9 cellular contexts compared by ENCODE assay signal in genomic region chr7:88789480-88790064, GRCh38. TPM values are rescaled to one million over a fixed set of nuclear protein-coding genes. Genes with fewer than 3 reads are reported as not detected.
DNase-seq lines count a peak whose midpoint lies in the region; ATAC-seq and FAIRE-seq lines count a peak whose summit lies in the region.
"Had no signal": no experiment of that assay in that cellular context is flagged by ENCODE, and none has a peak within 500 bp of the region (broad histone marks: within the 10 kb centered on the region; RNA-seq: fewer than 3 reads in every experiment).

No MANE protein-coding gene starts in this region.

- FAIRE-seq in frontal cortex (lab: Jason Lieb, UNC) = no peak

- WGBS in GM23248 (ENCODE audit: low coverage in 1 of 2, low lambda C conversion rate in 2 of 2, missing lambda C conversion rate in 2 of 2), 2 experiments = 42 to 44% methylated on average over 2 of the region's 2 CpGs

- no peaks in the 10 kb centered on the region for H4K20me1 ChIP-seq in GM23248 (ENCODE audit: insufficient read depth)

- no peaks in the 10 kb centered on the region for H3K27me3 ChIP-seq in GM23248 (replicated peaks; ENCODE audit: insufficient read depth)

- intact Hi-C loops in head of caudate nucleus (cut with DNase I) = no loop called here

- no peak overlapping the region for H2AFZ ChIP-seq in GM23248

- no peaks in the 10 kb centered on the region for H3K79me2 ChIP-seq in GM23248 (ENCODE audit: insufficient read depth)

- H3K27ac ChIP-seq in GM23248 = no peak overlapping the region

- H3K9me2 ChIP-seq in GM23248 (ENCODE audit: insufficient read depth) = no peaks in the 10 kb centered on the region

- H3K9ac ChIP-seq in GM23248 = no peak overlapping the region

- no peak overlapping the region for H3K4me2 ChIP-seq in GM23248 (ENCODE audit: unreplicated experiment)

- no peaks in the 10 kb centered on the region for H3F3A ChIP-seq in GM23248 (ENCODE audit: insufficient read depth)

- in situ Hi-C loops in GM23248 (cut with MboI) = no loop called here

- no peaks in the 10 kb centered on the region for H3K36me3 ChIP-seq in GM23248 (ENCODE audit: low read depth)

- no peak overlapping the region for H3K4me3 ChIP-seq in GM23248

- no peaks in the 10 kb centered on the region for H3K9me3 ChIP-seq in GM23248 (ENCODE audit: low read depth)

- ATAC-seq in GM21723 (IDR thresholded peaks at IDR 0.05; ENCODE audit: unreplicated experiment) = no peak

- peak; percentile 35 for DNase-seq in COLO829 (ENCODE audit: low spot score)
- DNase-seq in GM23248 = peak; percentile 42
- DNase-seq in RKO (ENCODE audit: low spot score) = peak; percentile 40
- peak; percentile 6 for DNase-seq in glomerular visceral epithelial cell (ENCODE audit: extremely low spot score)
- no peak for DNase-seq in OCI-M2 (lab: John Stamatoyannopoulos, UW; ENCODE audit: unreplicated experiment)
- DNase-seq in head of caudate nucleus = no peak
- DNase-seq in frontal cortex (ENCODE audit: low spot score in 2 of 2) = no peak

- H3K4me1 ChIP-seq in GM23248 (ENCODE audit: insufficient read depth) = no peaks in the 10 kb centered on the region

RNA-seq across cellular contexts. Expression of gene TEX47, which starts 6.0 kb away (rescaled TPM):
- not detected in 2 replicates for total RNA-seq in GM23248 (2014; rRNA removed; shearing (Covaris generic))
- not detected in 2 replicates for polyA plus RNA-seq in GM23248 (2016; fragmentation: Nextera tagmentation; extraction: Ambion mirVana)
- not detected for total RNA-seq in frontal cortex
- total RNA-seq: temporal lobe had no signal

RNA-seq across cellular contexts. Expression of gene ZNF804B, which starts 30.1 kb away (rescaled TPM):
- total RNA-seq in GM23248 (2014; rRNA removed; shearing (Covaris generic)) = not detected in 2 replicates
- polyA plus RNA-seq in GM23248 (2016; fragmentation: Nextera tagmentation; extraction: Ambion mirVana) = not detected in 2 replicates
- total RNA-seq in frontal cortex = 6.9 TPM

Comparison
In these comparisons a context has a peak if more than half of its experiments do, and no peak if none do; other contexts are left out.
1. DNase-seq: peak in COLO829 (single experiment), GM23248 (single experiment), RKO (single experiment) and glomerular visceral epithelial cell (single experiment); none in OCI-M2 (single experiment), head of caudate nucleus (0 of 42) and frontal cortex (0 of 2).